Comparison of ENCODE assay signal across 1 cellular context in genomic region chr5:141189131-141189530, GRCh38. TPM values are rescaled to one million over a fixed set of nuclear protein-coding genes. Genes with fewer than 3 reads are reported as not detected.
"Had no signal": no experiment of that assay in that cellular context is flagged by ENCODE, and none has a peak within 500 bp of the region (broad histone marks: within the 10 kb centered on the region; RNA-seq: fewer than 3 reads in every experiment).

No MANE protein-coding gene starts in this region.

RNA-seq across cellular contexts. Expression of gene PCDHB8, which starts 11.5 kb away (rescaled TPM):
- total RNA-seq: MCF 10A had no signal
